In genomic region chr15:47364671-47365141, GRCh38 we compare ENCODE assay signal across 33 cellular contexts.
DNase-seq lines count a peak whose midpoint lies in the region; ATAC-seq and TF ChIP-seq lines count a peak whose summit lies in the region.
"Had no signal": no experiment of that assay in that cellular context is flagged by ENCODE, and none has a peak within 500 bp of the region (broad histone marks: within the 10 kb centered on the region; RNA-seq: fewer than 3 reads in every experiment).

No MANE protein-coding gene starts in this region.

- H3K36me3 Mint-ChIP-seq in endodermal cell (ENCODE audit: low read depth), result no peaks in the 10 kb centered on the region
- H3K36me3 Mint-ChIP-seq: activated naive CD4-positive, alpha-beta T cell treated with anti-CD3 and anti-CD28 coated beads, Interleukin-2, amount 50 U/mL, for 24 hours had no signal

- H3K4me3 ChIP-seq in endodermal cell (ENCODE audit: low read length) (no peak overlapping the region), neural cell (ENCODE audit: low read length) (peak overlapping the region; percentile 2)
- H3K4me3 ChIP-seq: A549, coronary artery, heart left ventricle, lung, SJSA1, skin epidermis, tibial artery had no signal

- no peaks in the 10 kb centered on the region for H3K36me3 ChIP-seq in endodermal cell (ENCODE audit: control insufficient read depth, insufficient read depth, low read length)
- H3K36me3 ChIP-seq in neural cell (ENCODE audit: insufficient read depth, low read length), result peaks cover 3% of the 10 kb centered on the region
- H3K36me3 ChIP-seq: heart left ventricle, SJSA1, tibial artery had no signal

- peak; percentile 15 for TF ChIP-seq RAD21 in neural cell (conservative IDR thresholded peaks at IDR 0.05)

- peaks cover 14% of the 10 kb centered on the region for H3K79me2 ChIP-seq in neural cell (replicated peaks; ENCODE audit: insufficient read depth, low read length)

- H3K9me3 Mint-ChIP-seq in endodermal cell, result no peaks in the 10 kb centered on the region

- H3K9me2 ChIP-seq in neural cell (ENCODE audit: insufficient read depth, low read length), result no peaks in the 10 kb centered on the region

- H3K27me3 ChIP-seq in endodermal cell (ENCODE audit: control insufficient read depth, insufficient read depth, low read length, poor library complexity, severe bottlenecking) (peaks cover 15% of the 10 kb centered on the region), neural cell (ENCODE audit: insufficient read depth, low read depth, low read length) (no peaks in the 10 kb centered on the region)
- H3K27me3 ChIP-seq: heart left ventricle, SJSA1, tibial artery had no signal

- no peaks in the 10 kb centered on the region for H3K4me1 ChIP-seq in endodermal cell (ENCODE audit: control insufficient read depth, insufficient read depth, low read length)
- H3K4me1 ChIP-seq: A549, heart left ventricle, SJSA1, tibial artery had no signal

- H3K4me3 Mint-ChIP-seq in endodermal cell, result no peak overlapping the region
- H3K4me3 Mint-ChIP-seq: activated CD4-positive, alpha-beta memory T cell treated with anti-CD3 and anti-CD28 coated beads, Interleukin-2, amount 10 ng/mL, durations not matched to agents 7 days and 5 days; activated naive CD4-positive, alpha-beta T cell treated with anti-CD3 and anti-CD28 coated beads, Interleukin-2, amount 50 U/mL, for 24 hours; effector memory CD8-positive, alpha-beta T cell; stimulated activated naive CD8-positive, alpha-beta T cell treated with anti-CD3 and anti-CD28 coated beads, Interleukin-15, amount 100 ng/mL, for 72 hours; T-helper 17 cell had no signal

- no peak for TF ChIP-seq EP300 in neural cell (conservative IDR thresholded peaks at IDR 0.05; ENCODE audit: poor library complexity, severe bottlenecking)

- 50 to 70% methylated on average over 1 to 4 of the region's 4 CpGs for WGBS in endodermal cell (ENCODE audit: insufficient coverage in 1 of 2, insufficient read length in 1 of 2), 2 experiments

- H3K27ac Mint-ChIP-seq in endodermal cell, result no peak overlapping the region
- H3K27ac Mint-ChIP-seq: activated CD4-positive, alpha-beta memory T cell treated with anti-CD3 and anti-CD28 coated beads, Interleukin-2, amount 10 ng/mL, durations not matched to agents 7 days and 5 days; activated naive CD4-positive, alpha-beta T cell treated with anti-CD3 and anti-CD28 coated beads, Interleukin-2, amount 50 U/mL, for 24 hours; activated T-helper 2 cell treated with anti-CD3 and anti-CD28 coated beads, Interferon-gamma antibody, Interleukin-2, Interleukin-4, amounts not matched to agents 10 μg/mL and 5 μg/mL and 100 μg/mL, durations not matched to agents 14 hours and 24 hours and 36 hours; effector memory CD8-positive, alpha-beta T cell; stimulated activated naive CD8-positive, alpha-beta T cell treated with anti-CD3 and anti-CD28 coated beads, Interleukin-15, amount 100 ng/mL, for 72 hours; T-helper 17 cell had no signal

- DNase-seq in DMS79 (lab: John Stamatoyannopoulos, UW) (peak; percentile 28), NCI-H2227 treated with DMSO at 0.1 percent for 48 hours (lab: John Stamatoyannopoulos, UW) (peak; percentile 79), endodermal cell (no peak), NCI-H1417 (lab: John Stamatoyannopoulos, UW) (no peak), GM19240 (ENCODE audit: insufficient read length, low spot score) (no peak)
- DNase-seq: activated CD4-positive, alpha-beta memory T cell treated with anti-CD3 and anti-CD28 coated beads, Interleukin-2, amount 10 ng/mL, durations not matched to agents 7 days and 5 days; activated CD4-positive, CD25-positive, alpha-beta regulatory T cell treated with anti-CD3 and anti-CD28 coated beads, Interleukin-2, amount 50 U/mL, for 72 hours; activated CD8-positive, alpha-beta memory T cell treated with anti-CD3 and anti-CD28 coated beads, Interleukin-2, amount 50 U/mL, for 48 hours; AML-193; anterior cingulate cortex; DMS53; effector memory CD8-positive, alpha-beta T cell; foreskin fibroblast; HCEC 1CT; heart left ventricle; Kasumi-1; MV-4-11; NCI-H1694; nucleus accumbens; stimulated activated CD8-positive, alpha-beta memory T cell treated with anti-CD3 and anti-CD28 coated beads, Interleukin-4, amount 100 ng/mL, for 48 hours; stimulated activated naive CD8-positive, alpha-beta T cell treated with anti-CD3 and anti-CD28 coated beads, Interleukin-15, amount 100 ng/mL, for 72 hours; T-helper 17 cell; tibial artery had no signal

- no peak overlapping the region for H3K4me2 ChIP-seq in neural cell (ENCODE audit: low read length)
- H3K4me2 ChIP-seq: A549 had no signal

- no peak for ATAC-seq in HG03108 (IDR thresholded peaks at IDR 0.05; ENCODE audit: unreplicated experiment)
- no peak for ATAC-seq in HG03521 (IDR thresholded peaks at IDR 0.05; ENCODE audit: unreplicated experiment)
- ATAC-seq: A549; effector memory CD8-positive, alpha-beta T cell; heart left ventricle; stimulated activated naive CD8-positive, alpha-beta T cell treated with anti-CD3 and anti-CD28 coated beads, Interleukin-15, amount 100 ng/mL, for 72 hours; T-helper 17 cell had no signal

- H3K9ac ChIP-seq in endodermal cell (ENCODE audit: extremely low read depth, low read length, poor library complexity, severe bottlenecking), result no peak overlapping the region
- H3K9ac ChIP-seq in neural cell (ENCODE audit: low read length), result no peak overlapping the region

- peaks cover 2% of the 10 kb centered on the region for H3K4me1 Mint-ChIP-seq in endodermal cell
- H3K4me1 Mint-ChIP-seq: activated CD4-positive, alpha-beta memory T cell treated with anti-CD3 and anti-CD28 coated beads, Interleukin-2, amount 10 ng/mL, durations not matched to agents 7 days and 5 days; activated naive CD4-positive, alpha-beta T cell treated with anti-CD3 and anti-CD28 coated beads, Interleukin-2, amount 50 U/mL, for 24 hours; stimulated activated naive CD8-positive, alpha-beta T cell treated with anti-CD3 and anti-CD28 coated beads, Interleukin-15, amount 100 ng/mL, for 72 hours; T-helper 17 cell had no signal

- peak overlapping the region; percentile 62 for H3K27ac ChIP-seq in endodermal cell (ENCODE audit: low read depth, low read length)
- peak overlapping the region; percentile 17 for H3K27ac ChIP-seq in neural cell (ENCODE audit: low read length)
- H3K27ac ChIP-seq: A549, coronary artery, heart left ventricle, SJSA1, skin epidermis, tibial artery had no signal

- H3K9me3 ChIP-seq in endodermal cell (ENCODE audit: control insufficient read depth, low read length) (no peaks in the 10 kb centered on the region), neural cell (ENCODE audit: low read length) (no peaks in the 10 kb centered on the region)
- H3K9me3 ChIP-seq: A549, heart left ventricle, SJSA1, tibial artery had no signal

- peaks cover 3% of the 10 kb centered on the region for H4K20me1 ChIP-seq in neural cell (ENCODE audit: insufficient read depth)

- TF ChIP-seq CTCF in endodermal cell (conservative IDR thresholded peaks at IDR 0.05) (no peak), neural cell (IDR thresholded peaks at IDR 0.05; ENCODE audit: poor library complexity, severe bottlenecking) (no peak)

- no peak overlapping the region for H2AFZ ChIP-seq in neural cell (ENCODE audit: low read depth, low read length)

- H3F3A ChIP-seq in neural cell (ENCODE audit: insufficient read depth, low read length, poor library complexity, severe bottlenecking), result no peaks in the 10 kb centered on the region

- H3K27me3 Mint-ChIP-seq in endodermal cell (ENCODE audit: insufficient read depth), result peaks cover 41% of the 10 kb centered on the region
- H3K27me3 Mint-ChIP-seq: activated CD4-positive, alpha-beta memory T cell treated with anti-CD3 and anti-CD28 coated beads, Interleukin-2, amount 10 ng/mL, durations not matched to agents 7 days and 5 days; activated naive CD4-positive, alpha-beta T cell treated with anti-CD3 and anti-CD28 coated beads, Interleukin-2, amount 50 U/mL, for 24 hours; effector memory CD8-positive, alpha-beta T cell; stimulated activated naive CD8-positive, alpha-beta T cell treated with anti-CD3 and anti-CD28 coated beads, Interleukin-15, amount 100 ng/mL, for 72 hours; T-helper 17 cell had no signal

TF ChIP-seq in neural cell, 6 proteins besides CTCF, POLR2A, EP300 and RAD21:
- TF ChIP-seq REST (IDR thresholded peaks at IDR 0.05; ENCODE audit: borderline replicate concordance) (peak; percentile 43), POLR2AphosphoS5 (IDR thresholded peaks at IDR 0.05) (peak; percentile 41), MXI1 (conservative IDR thresholded peaks at IDR 0.05; ENCODE audit: poor library complexity, severe bottlenecking) (no peak)

Comparison
In these comparisons a context has a peak if more than half of its experiments do, and no peak if none do; other contexts are left out.
1. DNase-seq: peak in DMS79 (single experiment) and NCI-H2227 treated with DMSO at 0.1 percent for 48 hours (single experiment); none in endodermal cell (single experiment), NCI-H1417 (0 of 3) and GM19240 (single experiment).